ENCODE assay signal across 13 cellular contexts in genomic region chr1:204075890-204076837, GRCh38. TPM values are rescaled to one million over a fixed set of nuclear protein-coding genes. Genes with fewer than 3 reads are reported as not detected.
A peak's percentile ranks its signal among the peaks of the same experiment; 100 is the strongest.
DNase-seq lines count a peak whose midpoint lies in the region; ATAC-seq and TF ChIP-seq lines count a peak whose summit lies in the region.
"Had no signal": no experiment of that assay in that cellular context is flagged by ENCODE, and none has a peak within 500 bp of the region (broad histone marks: within the 10 kb centered on the region; RNA-seq: fewer than 3 reads in every experiment).

No MANE protein-coding gene starts in this region.

- H3K36me3 Mint-ChIP-seq in natural killer cell treated with Interleukin-12 subunit alpha and Interleukin-12 subunit beta and Interleukin-15 and Interleukin-18, amount 100 ng/mL, for 72 hours: no peaks in the 10 kb centered on the region
- no peaks in the 10 kb centered on the region for H3K36me3 Mint-ChIP-seq in stimulated activated naive B cell treated with anti-CD40 and anti-IgM and Interleukin-4, amounts not matched to agents 10 μg/mL and 1 μg/mL and 100 μg/mL, for 72 hours

- no peak for TF ChIP-seq EP300 in esophagus muscularis mucosa (IDR thresholded peaks at IDR 0.05)

- DNase-seq in heart left ventricle (no peak), Right ventricle myocardium inferior (ENCODE audit: missing footprints) (no peak), esophagus muscularis mucosa (ENCODE audit: extremely low spot score) (no peak), uterus (no peak), AG08395 (ENCODE audit: low spot score) (no peak)
- DNase-seq in natural killer cell treated with Interleukin-12 subunit alpha and Interleukin-12 subunit beta and Interleukin-15 and Interleukin-18, amount 100 ng/mL, for 72 hours (ENCODE audit: low spot score): no peak
- no peak for DNase-seq in activated CD4-positive, alpha-beta T cell treated with anti-CD3 and anti-CD28 coated beads for 4 hours
- DNase-seq in stimulated activated naive B cell treated with anti-CD40 and anti-IgM and Interleukin-4, amounts not matched to agents 10 μg/mL and 1 μg/mL and 100 μg/mL, for 72 hours: no peak
- DNase-seq: GDM1, hippocampal formation, NCI-H1048, T-helper 2 cell had no signal

- H3K27ac Mint-ChIP-seq in natural killer cell treated with Interleukin-12 subunit alpha and Interleukin-12 subunit beta and Interleukin-15 and Interleukin-18, amount 100 ng/mL, for 72 hours: no peak overlapping the region
- no peak overlapping the region for H3K27ac Mint-ChIP-seq in stimulated activated naive B cell treated with anti-CD40 and anti-IgM and Interleukin-4, amounts not matched to agents 10 μg/mL and 1 μg/mL and 100 μg/mL, for 72 hours

- H3K4me1 ChIP-seq in heart left ventricle: peaks cover 0 to 79% (median 50%) of the 10 kb centered on the region in 12 donors
- H3K4me1 ChIP-seq in esophagus muscularis mucosa: peaks cover 43 to 86% (median 86%) of the 10 kb centered on the region in 4 donors
- peaks cover 13 to 30% of the 10 kb centered on the region in 2 donors for H3K4me1 ChIP-seq in uterus

- peaks cover under 1 to 3% of the 10 kb centered on the region in 2 donors for H3K27me3 Mint-ChIP-seq in natural killer cell treated with Interleukin-12 subunit alpha and Interleukin-12 subunit beta and Interleukin-15 and Interleukin-18, amount 100 ng/mL, for 72 hours
- peaks cover 55 to 78% of the 10 kb centered on the region in 2 donors for H3K27me3 Mint-ChIP-seq in stimulated activated naive B cell treated with anti-CD40 and anti-IgM and Interleukin-4, amounts not matched to agents 10 μg/mL and 1 μg/mL and 100 μg/mL, for 72 hours

- peak overlapping the region in 10 of 12 donors; percentile 68 to 93 (median 83) for H3K4me3 ChIP-seq in heart left ventricle
- peak overlapping the region; percentile 63 to 77 (median 65) for H3K4me3 ChIP-seq in esophagus muscularis mucosa
- peak overlapping the region; percentile 75 to 87 for H3K4me3 ChIP-seq in uterus

- no peak for TF ChIP-seq CTCF in heart left ventricle (IDR thresholded peaks at IDR 0.05)
- no peak for TF ChIP-seq CTCF in esophagus muscularis mucosa (IDR thresholded peaks at IDR 0.05)
- no peak for TF ChIP-seq CTCF in uterus (IDR thresholded peaks at IDR 0.05)

- intact Hi-C loops in heart left ventricle (cut with DNase I) (loop anchor here in 7 of 10 donors (2.0 to 10.0 kb wide), 8 partner anchors 31 to 205 kb away; no protein-coding TSS in a partner anchor), Right ventricle myocardium inferior (cut with DNase I) (loop anchor here (2.0 kb wide), 2 partner anchors 31 to 51 kb away; no protein-coding TSS in a partner anchor), esophagus muscularis mucosa (cut with DNase I) (loop anchor here (10.0 kb wide), 1 partner anchor 211 kb away; the partner anchor contains the start of gene SNRPE), uterus (cut with DNase I; ENCODE audit: low total_unique reads) (no loop called here)

- H3K27me3 ChIP-seq in heart left ventricle: peaks cover 0 to 47% (median 0%) of the 10 kb centered on the region in 9 donors
- peaks cover 0 to 54% (median 6%) of the 10 kb centered on the region in 4 donors for H3K27me3 ChIP-seq in esophagus muscularis mucosa
- no peaks in the 10 kb centered on the region for H3K27me3 ChIP-seq in uterus
- H3K27me3 ChIP-seq: pancreas had no signal

- no peaks in the 10 kb centered on the region for H3K9me3 Mint-ChIP-seq in natural killer cell treated with Interleukin-12 subunit alpha and Interleukin-12 subunit beta and Interleukin-15 and Interleukin-18, amount 100 ng/mL, for 72 hours
- H3K9me3 Mint-ChIP-seq in stimulated activated naive B cell treated with anti-CD40 and anti-IgM and Interleukin-4, amounts not matched to agents 10 μg/mL and 1 μg/mL and 100 μg/mL, for 72 hours: no peaks in the 10 kb centered on the region

- TF ChIP-seq POLR2A in heart left ventricle (IDR thresholded peaks at IDR 0.05) (no peak), esophagus muscularis mucosa (IDR thresholded peaks at IDR 0.05; ENCODE audit: low read depth) (no peak), uterus (IDR thresholded peaks at IDR 0.05) (no peak)

- H3K4me1 Mint-ChIP-seq in natural killer cell treated with Interleukin-12 subunit alpha and Interleukin-12 subunit beta and Interleukin-15 and Interleukin-18, amount 100 ng/mL, for 72 hours (ENCODE audit: low read depth in 2 of 2): peaks cover 27 to 31% of the 10 kb centered on the region in 2 donors
- peaks cover 15 to 24% of the 10 kb centered on the region in 2 donors for H3K4me1 Mint-ChIP-seq in stimulated activated naive B cell treated with anti-CD40 and anti-IgM and Interleukin-4, amounts not matched to agents 10 μg/mL and 1 μg/mL and 100 μg/mL, for 72 hours

- 70 to 77% (median 75%) methylated on average over 4 of the region's 4 CpGs for WGBS in heart left ventricle, 4 donors
- 86% methylated on average over 3 of the region's 4 CpGs for WGBS in esophagus muscularis mucosa

- H3K9me3 ChIP-seq in heart left ventricle: no peaks in the 10 kb centered on the region
- H3K9me3 ChIP-seq in esophagus muscularis mucosa: no peaks in the 10 kb centered on the region
- no peaks in the 10 kb centered on the region for H3K9me3 ChIP-seq in uterus
- H3K9me3 ChIP-seq: pancreas had no signal

- H3K36me3 ChIP-seq in heart left ventricle (no peaks in the 10 kb centered on the region), esophagus muscularis mucosa (no peaks in the 10 kb centered on the region), uterus (no peaks in the 10 kb centered on the region)
- H3K36me3 ChIP-seq: pancreas had no signal

- H3K27ac ChIP-seq in heart left ventricle: peak overlapping the region in 6 of 12 donors; percentile 84 to 95 (median 92)
- H3K27ac ChIP-seq in esophagus muscularis mucosa (replicated peaks in 1 of 4): peak overlapping the region in 2 of 4 donors; percentile 79 to 86
- H3K27ac ChIP-seq in uterus: peak overlapping the region; percentile 94 to 99

- ATAC-seq in heart left ventricle (no peak), Right ventricle myocardium inferior (no peak)
- no peak for ATAC-seq in natural killer cell treated with Interleukin-12 subunit alpha and Interleukin-12 subunit beta and Interleukin-15 and Interleukin-18, amount 100 ng/mL, for 72 hours
- ATAC-seq in stimulated activated naive B cell treated with anti-CD40 and anti-IgM and Interleukin-4, amounts not matched to agents 10 μg/mL and 1 μg/mL and 100 μg/mL, for 72 hours (replicated peaks): no peak

- H3K4me3 Mint-ChIP-seq in natural killer cell treated with Interleukin-12 subunit alpha and Interleukin-12 subunit beta and Interleukin-15 and Interleukin-18, amount 100 ng/mL, for 72 hours: peak overlapping the region; percentile 4
- no peak overlapping the region for H3K4me3 Mint-ChIP-seq in stimulated activated naive B cell treated with anti-CD40 and anti-IgM and Interleukin-4, amounts not matched to agents 10 μg/mL and 1 μg/mL and 100 μg/mL, for 72 hours

RNA-seq across cellular contexts. Expression of gene SOX13, which starts 3.2 kb away (rescaled TPM):
- total RNA-seq in heart left ventricle (10 to 100 TPM in 8 of 9 donors, 1 to 10 TPM in 1; 8.8 to 16.0 (median 13.0) TPM), Right ventricle myocardium inferior (12.1 TPM), esophagus muscularis mucosa (10 to 100 TPM; 13.3 to 25.6 (median 21.7) TPM), uterus (100 to 1,000 TPM in 1 of 4 donors, 10 to 100 TPM in 3; 15.7 to 139 (median 37.9) TPM)
- polyA plus RNA-seq in heart left ventricle: 1 to 10 TPM; 8.2 to 8.5 TPM
- total RNA-seq in natural killer cell treated with Interleukin-12 subunit alpha and Interleukin-12 subunit beta and Interleukin-15 and Interleukin-18, amount 100 ng/mL, for 72 hours: 1 to 10 TPM; 5.9 to 8.3 TPM
